ENCODE assay signal across 23 cellular contexts in the genomic region with DNA sequence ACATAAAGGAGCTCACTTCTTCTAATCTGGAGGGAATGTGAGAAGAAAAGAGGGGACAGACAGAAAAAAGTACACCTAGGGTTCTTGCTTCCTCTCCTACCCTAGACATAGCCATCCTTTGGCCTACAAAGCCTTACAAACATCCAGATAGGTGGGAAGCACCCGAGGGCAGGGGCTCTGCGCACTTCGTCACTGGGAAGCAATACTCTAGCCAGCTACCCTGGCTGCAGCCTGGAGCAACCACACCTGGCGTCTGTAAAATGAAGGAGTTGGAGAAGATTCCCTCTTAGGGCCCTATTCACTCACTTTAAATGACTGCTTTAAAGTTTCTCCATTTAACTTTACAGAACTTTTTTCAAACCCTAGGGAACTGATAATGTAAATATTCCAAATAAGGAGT.
"Had no signal": no experiment of that assay in that cellular context is flagged by ENCODE, and none has a peak within 500 bp of the region (broad histone marks: within the 10 kb centered on the region; RNA-seq: fewer than 3 reads in every experiment).

No MANE protein-coding gene starts in this region.

- H3K9me3 Mint-ChIP-seq: immature natural killer cell had no signal

- DNase-seq: dermis blood vessel endothelial cell; dorsolateral prefrontal cortex; effector CD4-positive, alpha-beta T cell; effector memory CD4-positive, alpha-beta T cell; foreskin keratinocyte; heart left ventricle; hypothalamus; immature natural killer cell; left cardiac atrium; left lung; left ventricle myocardium superior; lower lobe of right lung; mesenchymal stem cell; mucosa of descending colon; naive B cell had no signal

- H3K4me3 ChIP-seq: coronary artery, dorsolateral prefrontal cortex, esophagus muscularis mucosa, gastroesophageal sphincter, heart left ventricle, hepatocyte, left lung, lower lobe of right lung, mucosa of descending colon had no signal

- H3K27ac ChIP-seq: coronary artery, dorsolateral prefrontal cortex, esophagus muscularis mucosa, foreskin keratinocyte, gastroesophageal sphincter, heart left ventricle, hepatocyte, left lung, lower lobe of right lung had no signal

- H3K79me2 ChIP-seq: hepatocyte had no signal

- ATAC-seq: foreskin keratinocyte, gastroesophageal sphincter, heart left ventricle, left cardiac atrium, left ventricle myocardium superior, mucosa of descending colon had no signal

- H3K9me3 ChIP-seq: esophagus muscularis mucosa, gastroesophageal sphincter, heart left ventricle, left lung, lower lobe of right lung, mucosa of descending colon had no signal

- H3K4me3 Mint-ChIP-seq: immature natural killer cell, naive B cell had no signal

- H2AFZ ChIP-seq: hepatocyte had no signal

- H3K27ac Mint-ChIP-seq: immature natural killer cell had no signal

- H3K4me2 ChIP-seq: hepatocyte had no signal

- FAIRE-seq: colon, endothelial cell of umbilical vein, frontal cortex, keratinocyte had no signal

- H3K4me1 Mint-ChIP-seq: immature natural killer cell had no signal

- H3K36me3 ChIP-seq: esophagus muscularis mucosa, gastroesophageal sphincter, heart left ventricle, left lung, lower lobe of right lung had no signal

- H3K27me3 ChIP-seq: dorsolateral prefrontal cortex, esophagus muscularis mucosa, foreskin keratinocyte, gastroesophageal sphincter, heart left ventricle, hepatocyte, left lung had no signal

- H3K36me3 Mint-ChIP-seq: immature natural killer cell, naive B cell had no signal
